1 cellular context compared by ENCODE assay signal in the genomic region with DNA sequence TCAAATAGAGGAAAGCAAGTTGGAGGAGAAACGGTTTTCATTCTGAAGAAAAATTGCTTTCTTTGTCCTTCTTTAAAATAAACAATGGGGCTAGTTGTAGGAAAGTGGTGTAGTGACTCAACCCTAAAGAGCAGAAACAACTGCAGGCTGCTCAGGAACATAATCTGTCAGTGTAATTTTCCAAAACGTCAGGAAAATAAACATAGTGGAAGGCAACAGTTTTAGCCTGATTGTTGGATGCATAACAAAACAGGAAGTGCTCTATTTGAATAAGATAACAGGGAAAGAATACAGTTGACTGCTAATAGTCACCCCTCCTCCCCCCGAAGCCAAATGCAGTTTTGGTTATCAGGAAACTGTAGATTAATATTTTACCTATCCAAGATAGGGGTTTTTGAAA.
TF ChIP-seq lines count a peak whose summit lies in the region.

No MANE protein-coding gene starts in this region.

TF ChIP-seq in HEK293, 187 proteins besides CTCF, POLR2A, EP300 and RAD21 (continued from another document):
- TF ChIP-seq ZNF501 (tag by site-specific recombination; IDR thresholded peaks at IDR 0.05) (no peak), GLI4 (tag by site-specific recombination; IDR thresholded peaks at IDR 0.05) (no peak), TRIM28 (IDR thresholded peaks at IDR 0.05; ENCODE audit: borderline replicate concordance, low read length) (0 out of 2 replicates have a peak, but pooled peaks have one; percentile 40), SETDB1 (IDR thresholded peaks at IDR 0.05; ENCODE audit: insufficient read length, low read length) (no peak), SP3 (tag by site-specific recombination; IDR thresholded peaks at IDR 0.05) (no peak), ZNF654 (tag by site-specific recombination; IDR thresholded peaks at IDR 0.05; ENCODE audit: low read depth) (no peak), ZNF473 (tag by site-specific recombination; IDR thresholded peaks at IDR 0.05) (no peak), ZNF391 (tag by site-specific recombination; IDR thresholded peaks at IDR 0.05; ENCODE audit: borderline replicate concordance, low read depth) (no peak)
- TF ChIP-seq, protein P1, sequence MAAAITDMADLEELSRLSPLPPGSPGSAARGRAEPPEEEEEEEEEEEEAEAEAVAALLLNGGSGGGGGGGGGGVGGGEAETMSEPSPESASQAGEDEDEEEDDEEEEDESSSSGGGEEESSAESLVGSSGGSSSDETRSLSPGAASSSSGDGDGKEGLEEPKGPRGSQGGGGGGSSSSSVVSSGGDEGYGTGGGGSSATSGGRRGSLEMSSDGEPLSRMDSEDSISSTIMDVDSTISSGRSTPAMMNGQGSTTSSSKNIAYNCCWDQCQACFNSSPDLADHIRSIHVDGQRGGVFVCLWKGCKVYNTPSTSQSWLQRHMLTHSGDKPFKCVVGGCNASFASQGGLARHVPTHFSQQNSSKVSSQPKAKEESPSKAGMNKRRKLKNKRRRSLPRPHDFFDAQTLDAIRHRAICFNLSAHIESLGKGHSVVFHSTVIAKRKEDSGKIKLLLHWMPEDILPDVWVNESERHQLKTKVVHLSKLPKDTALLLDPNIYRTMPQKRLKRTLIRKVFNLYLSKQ (tag by site-specific recombination; IDR thresholded peaks at IDR 0.05; ENCODE audit: borderline replicate concordance) = no peak
